In the genomic region with DNA sequence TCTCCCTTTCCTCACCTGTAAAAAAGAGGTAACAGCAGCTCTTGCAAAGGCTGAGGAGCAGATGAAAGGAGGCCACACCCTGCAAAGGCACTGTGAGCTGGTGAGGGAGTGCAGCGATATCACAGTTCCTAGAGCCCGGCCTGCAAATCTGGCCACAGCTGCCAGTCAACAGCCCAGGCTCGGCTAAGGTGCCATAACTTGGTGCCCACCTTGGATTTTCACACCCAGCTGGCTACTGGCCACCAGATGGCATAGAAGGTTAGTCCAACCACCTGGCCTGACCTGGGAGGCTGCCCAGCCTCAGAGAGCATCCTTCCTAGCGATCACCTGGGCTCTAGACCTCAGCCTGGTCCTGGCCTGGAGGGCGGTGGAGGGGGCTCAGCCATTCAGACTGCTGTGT, we compare ENCODE assay signal across 36 cellular contexts. TPM values are rescaled to one million over a fixed set of nuclear protein-coding genes. Genes with fewer than 3 reads are reported as not detected.
DNase-seq lines count a peak whose midpoint lies in the region; ATAC-seq and TF ChIP-seq lines count a peak whose summit lies in the region.
"Had no signal": no experiment of that assay in that cellular context is flagged by ENCODE, and none has a peak within 500 bp of the region (broad histone marks: within the 10 kb centered on the region; RNA-seq: fewer than 3 reads in every experiment).

No MANE protein-coding gene starts in this region.

- H3K36me3 Mint-ChIP-seq in WTC11, result no peaks in the 10 kb centered on the region
- H3K36me3 Mint-ChIP-seq: stimulated activated naive B cell treated with anti-CD40 and anti-IgM and Interleukin-4, amounts not matched to agents 10 μg/mL and 1 μg/mL and 100 μg/mL, for 72 hours; T-cell had no signal

- no peaks in the 10 kb centered on the region for H3K9me3 Mint-ChIP-seq in WTC11
- H3K9me3 Mint-ChIP-seq: activated T-helper 1 cell treated with anti-CD3 and anti-CD28 coated beads, Interleukin-12 subunit alpha, Interleukin-12 subunit beta, Interleukin-2, Interleukin-4 antibody, amounts not matched to agents 30 ng/mL and 10 ng/mL and 1 ng/mL, durations not matched to agents 14 hours and 24 hours and 36 hours; nephron; T-cell had no signal

- TF ChIP-seq RAD21 in HCT116 (IDR thresholded peaks at IDR 0.05; ENCODE audit: low read depth), result peak; percentile 39

- no peaks in the 10 kb centered on the region for H3K4me1 Mint-ChIP-seq in WTC11
- H3K4me1 Mint-ChIP-seq: stimulated activated naive B cell treated with anti-CD40 and anti-IgM and Interleukin-4, amounts not matched to agents 10 μg/mL and 1 μg/mL and 100 μg/mL, for 72 hours; T-cell had no signal

- H3K9ac ChIP-seq in HCT116 (ENCODE audit: low read length), result no peak overlapping the region
- no peak overlapping the region for H3K9ac ChIP-seq in smooth muscle cell (ENCODE audit: low read depth)
- H3K9ac ChIP-seq: GM23248, parathyroid adenoma had no signal

- H3K36me3 ChIP-seq in HCT116 (ENCODE audit: control insufficient read depth in 1 of 2, insufficient read depth in 2 of 2, low read length in 2 of 2), result no peaks in the 10 kb centered on the region
- no peaks in the 10 kb centered on the region for H3K36me3 ChIP-seq in right lobe of liver
- H3K36me3 ChIP-seq in smooth muscle cell (ENCODE audit: low read depth), result no peaks in the 10 kb centered on the region
- H3K36me3 ChIP-seq: BE2C, SJCRH30, upper lobe of right lung had no signal

- intact Hi-C loops in HCT116 (cut with micrococcal nuclease) (no loop called here), right lobe of liver (cut with DNase I) (no loop called here)

- H3K4me3 Mint-ChIP-seq in WTC11, result no peak overlapping the region
- H3K4me3 Mint-ChIP-seq: activated T-helper 1 cell treated with anti-CD3 and anti-CD28 coated beads, Interleukin-12 subunit alpha, Interleukin-12 subunit beta, Interleukin-2, Interleukin-4 antibody, amounts not matched to agents 30 ng/mL and 10 ng/mL and 1 ng/mL, durations not matched to agents 14 hours and 24 hours and 36 hours; nephron; stimulated activated naive B cell treated with anti-CD40 and anti-IgM and Interleukin-4, amounts not matched to agents 10 μg/mL and 1 μg/mL and 100 μg/mL, for 72 hours; T-cell had no signal

- 87% methylated on average over 4 of the region's 5 CpGs for WGBS in right lobe of liver (ENCODE audit: insufficient coverage, low coverage, low lambda C conversion rate, missing lambda C conversion rate)
- 86% methylated on average over 5 of the region's 5 CpGs for WGBS in smooth muscle cell (ENCODE audit: low lambda C conversion rate)

- no peaks in the 10 kb centered on the region for H3F3A ChIP-seq in smooth muscle cell (ENCODE audit: low read depth)

- ATAC-seq in HCT116 (peak; percentile 42; the same call in 1 of the 2 replicates), WTC11 (peak; percentile 30; the same call in 1 of the 2 replicates), right lobe of liver (peak; percentile 44 to 65 (median 45)), HG03135 (IDR thresholded peaks at IDR 0.05; ENCODE audit: unreplicated experiment) (no peak)
- ATAC-seq: activated CD4-positive, CD25-positive, alpha-beta regulatory T cell treated with anti-CD3 and anti-CD28 coated beads, Interleukin-2, amount 50 U/mL, for 24 hours; GM12878; right cardiac atrium; stimulated activated naive B cell treated with anti-CD40 and anti-IgM and Interleukin-4, amounts not matched to agents 10 μg/mL and 1 μg/mL and 100 μg/mL, for 72 hours; T-cell; upper lobe of right lung had no signal

- H4K20me1 ChIP-seq in HCT116 (ENCODE audit: insufficient read depth) (no peaks in the 10 kb centered on the region), smooth muscle cell (ENCODE audit: low read depth) (no peaks in the 10 kb centered on the region)

- no peak overlapping the region for H3K27ac ChIP-seq in HCT116 (ENCODE audit: low read depth, low read length)
- H3K27ac ChIP-seq in right lobe of liver, result no peak overlapping the region
- no peak overlapping the region for H3K27ac ChIP-seq in smooth muscle cell (ENCODE audit: low read depth)
- H3K27ac ChIP-seq: GM23248, HL-60, parathyroid adenoma, SJCRH30, upper lobe of right lung had no signal

- peak; percentile 12 for DNase-seq in NCI-H82 (lab: John Stamatoyannopoulos, UW)
- no peak for DNase-seq in NCI-H82 treated with DMSO at 0.1 percent for 48 hours (lab: John Stamatoyannopoulos, UW; ENCODE audit: unreplicated experiment)
- DNase-seq in HCT116 (ENCODE audit: low read depth, low spot score), result no peak
- no peak for DNase-seq in WTC11 (ENCODE audit: low spot score)
- no peak for DNase-seq in right lobe of liver
- DNase-seq in smooth muscle cell (lab: John Stamatoyannopoulos, UW; ENCODE audit: unreplicated experiment), result no peak
- DNase-seq in T-helper 2 cell, result no peak
- DNase-seq: ACHN; activated CD4-positive, alpha-beta T cell treated with anti-CD3 and anti-CD28 coated beads, Interleukin-2, amount 50 U/mL, for 48 hours; activated naive CD4-positive, alpha-beta T cell treated with anti-CD3 and anti-CD28 coated beads, Interleukin-2, amount 50 U/mL, for 16 hours; amniotic stem cell; BE2C; effector CD8-positive, alpha-beta T cell; erythroblast; GM23248; head of caudate nucleus; NCI-H1092; NCI-H2029 treated with DMSO at 0.1 percent for 48 hours; right cardiac atrium; SJCRH30; stimulated activated CD4-positive, alpha-beta T cell treated with anti-CD3 and anti-CD28 coated beads, Interleukin-12 subunit alpha, Interleukin-12 subunit beta, amount 100 ng/mL, for 4 hours; stimulated activated CD4-positive, alpha-beta T cell treated with anti-CD3 and anti-CD28 coated beads, Interleukin-4, amount 100 ng/mL, for 4 hours; stimulated activated naive B cell treated with anti-CD40 and anti-IgM and Interleukin-4, amounts not matched to agents 10 μg/mL and 1 μg/mL and 100 μg/mL, for 72 hours; T-cell; upper lobe of right lung had no signal

- peak; percentile 12 to 25 (median 16); a peak in 1 of 6 replicates for TF ChIP-seq CTCF in HCT116 (IDR thresholded peaks at IDR 0.05 in 2 of 3, conservative IDR thresholded peaks at IDR 0.05 in 1 of 3; ENCODE audit: borderline replicate concordance in 1 of 3, insufficient read depth in 1 of 3, low read depth in 2 of 3, low read length in 2 of 3)
- TF ChIP-seq CTCF in WTC11 (IDR thresholded peaks at IDR 0.05), result no peak
- TF ChIP-seq CTCF in right lobe of liver (IDR thresholded peaks at IDR 0.05), result peak in 2 of 4 donors; percentile 3 to 31
- no peak for TF ChIP-seq CTCF in smooth muscle cell (IDR thresholded peaks at IDR 0.05; ENCODE audit: borderline replicate concordance, insufficient read depth, poor library complexity, severe bottlenecking)

- H3K79me2 ChIP-seq in HCT116 (ENCODE audit: insufficient read depth, low read length) (no peaks in the 10 kb centered on the region), smooth muscle cell (ENCODE audit: low read depth) (no peaks in the 10 kb centered on the region)
- H3K79me2 ChIP-seq: parathyroid adenoma had no signal

- H2AFZ ChIP-seq in HCT116 (ENCODE audit: low read depth, low read length, poor library complexity, severe bottlenecking) (no peak overlapping the region), smooth muscle cell (ENCODE audit: low read depth) (no peak overlapping the region)
- H2AFZ ChIP-seq: GM23248, parathyroid adenoma had no signal

- H3K27me3 Mint-ChIP-seq in WTC11 (ENCODE audit: low read depth), result no peaks in the 10 kb centered on the region

- no peak overlapping the region for H3K27ac Mint-ChIP-seq in WTC11
- H3K27ac Mint-ChIP-seq: activated T-helper 1 cell treated with anti-CD3 and anti-CD28 coated beads, Interleukin-12 subunit alpha, Interleukin-12 subunit beta, Interleukin-2, Interleukin-4 antibody, amounts not matched to agents 30 ng/mL and 10 ng/mL and 1 ng/mL, durations not matched to agents 14 hours and 24 hours and 36 hours; nephron; stimulated activated naive B cell treated with anti-CD40 and anti-IgM and Interleukin-4, amounts not matched to agents 10 μg/mL and 1 μg/mL and 100 μg/mL, for 72 hours; T-cell had no signal

- no peaks in the 10 kb centered on the region for H3K9me2 ChIP-seq in HCT116 (ENCODE audit: insufficient read depth)

- POLR2A ChIA-PET in HCT116 (lab: Charles Lee), result no interaction called here
- POLR2A ChIA-PET in WTC11 (lab: Charles Lee), result no interaction called here

- H3K4me2 ChIP-seq in HCT116 (ENCODE audit: low read length) (no peak overlapping the region), smooth muscle cell (no peak overlapping the region)

- BruUV-seq in HCT116 (replicated peaks; lab: Mats Ljungman, UMichigan), result no TSS peak

- RAD21 ChIA-PET in HCT116 (lab: Charles Lee; ENCODE audit: low non-redundant PET in 1 of 2, low total read pairs in 2 of 2, uncharacterized antibody in 2 of 2, unreplicated experiment in 2 of 2), result no interaction called here

- H3K9me3 ChIP-seq in HCT116 (ENCODE audit: control insufficient read depth in 1 of 2, insufficient read depth in 1 of 2, low read depth in 1 of 2, low read length in 2 of 2) (no peaks in the 10 kb centered on the region), right lobe of liver (no peaks in the 10 kb centered on the region), smooth muscle cell (replicated peaks; ENCODE audit: low read depth) (no peaks in the 10 kb centered on the region)
- H3K9me3 ChIP-seq: BE2C, SJCRH30, upper lobe of right lung had no signal

- H3K27me3 ChIP-seq in HCT116 (ENCODE audit: insufficient read depth, low read length) (peaks cover 9% of the 10 kb centered on the region; the same call in 1 of the 2 replicates), right lobe of liver (no peaks in the 10 kb centered on the region), smooth muscle cell (ENCODE audit: low read depth) (peaks cover 7% of the 10 kb centered on the region)
- H3K27me3 ChIP-seq: BE2C had no signal

- CTCF ChIA-PET in HCT116 (lab: Charles Lee) (no interaction called here), WTC11 (lab: Charles Lee) (interaction anchor here (0.7 to 2.4 kb wide), 2 partner anchors 9 to 48 kb away, joined by 4 to 15 read pairs; no protein-coding TSS in a partner anchor)

- TF ChIP-seq POLR2A in HCT116 (IDR thresholded peaks at IDR 0.05; ENCODE audit: borderline replicate concordance, extremely low read depth, insufficient read depth, insufficient read length) (no peak), right lobe of liver (IDR thresholded peaks at IDR 0.05) (no peak)

- H3K4me1 ChIP-seq in HCT116 (ENCODE audit: control insufficient read depth in 1 of 2, insufficient read depth in 2 of 2, low read length in 2 of 2), result no peaks in the 10 kb centered on the region
- no peaks in the 10 kb centered on the region for H3K4me1 ChIP-seq in right lobe of liver
- H3K4me1 ChIP-seq in smooth muscle cell (ENCODE audit: low read depth), result no peaks in the 10 kb centered on the region
- H3K4me1 ChIP-seq: parathyroid adenoma, SJCRH30, upper lobe of right lung had no signal

- H3K4me3 ChIP-seq in HCT116 (replicated peaks in 1 of 2; ENCODE audit: low read depth in 1 of 2, low read length in 2 of 2) (no peak overlapping the region), right lobe of liver (no peak overlapping the region), smooth muscle cell (no peak overlapping the region)
- H3K4me3 ChIP-seq: GM12878, GM23248, lung, SJCRH30, upper lobe of right lung had no signal

TF ChIP-seq in WTC11, 78 proteins besides CTCF, POLR2A, EP300 and RAD21 (continues in another document):
- TF ChIP-seq ZNF416 (CRISPR knock-in tag; IDR thresholded peaks at IDR 0.05) (no peak), NFE2L1 (CRISPR knock-in tag; IDR thresholded peaks at IDR 0.05) (no peak)

RNA-seq across cellular contexts. Expression of gene KCNB1, which starts 46.8 kb away (rescaled TPM):
- total RNA-seq in HCT116 (2021; ENCODE audit: unreplicated experiment) (0.79 TPM), WTC11 (2021) (1.1 to 1.5 TPM (median 1.1 TPM) in 3 replicates), right lobe of liver (1 to 10 TPM; 1.5 to 8.2 (median 3.8) TPM), smooth muscle cell (not detected in 2 replicates)
- polyA plus RNA-seq in HCT116 (2012), result 0.39 and 0.47 TPM in 2 replicates
- polyA plus RNA-seq in smooth muscle cell, result 0.04 TPM in 1 of 2 replicates, not detected in the other
- total RNA-seq: fibroblast of villous mesenchyme, NCI-H460 had no signal
- polyA plus RNA-seq: keratinocyte had no signal

Comparison
In these comparisons a context has a peak if more than half of its experiments do, and no peak if none do; other contexts are left out.
1. CTCF ChIP-seq: peak in HCT116 (3 of 3); none in WTC11 (single experiment) and smooth muscle cell (single experiment).